In the genomic region with DNA sequence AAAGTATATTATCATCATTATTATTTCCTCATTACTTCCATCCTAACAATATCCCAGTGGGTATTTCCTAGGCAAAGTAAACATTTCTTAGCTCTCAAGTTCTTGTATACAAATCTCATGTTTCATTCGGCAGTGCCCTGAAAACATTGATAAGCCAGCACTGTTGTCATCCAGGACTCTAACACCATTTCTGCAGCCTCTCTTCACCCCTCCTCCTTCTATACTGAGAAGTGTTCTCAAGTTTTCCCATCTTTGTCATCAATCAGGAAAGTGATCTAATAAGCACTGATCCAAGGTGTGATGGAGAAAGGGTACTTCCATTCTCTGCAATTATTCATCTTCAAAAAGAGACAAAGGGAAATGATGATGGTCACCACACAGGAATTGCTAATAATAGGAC, we compare ENCODE assay signal across 11 cellular contexts.
DNase-seq lines count a peak whose midpoint lies in the region; ATAC-seq and TF ChIP-seq lines count a peak whose summit lies in the region.
"Had no signal": no experiment of that assay in that cellular context is flagged by ENCODE, and none has a peak within 500 bp of the region (broad histone marks: within the 10 kb centered on the region; RNA-seq: fewer than 3 reads in every experiment).

No MANE protein-coding gene starts in this region.

- H3K36me3 ChIP-seq in heart right ventricle (no peaks in the 10 kb centered on the region), rectal smooth muscle tissue (ENCODE audit: control insufficient read depth, insufficient read depth, low read length) (no peaks in the 10 kb centered on the region), aorta (ENCODE audit: control insufficient read depth in 1 of 2, insufficient read depth in 2 of 2, low read length in 1 of 2) (no peaks in the 10 kb centered on the region)

- 10 to 18% methylated on average over 1 of the region's 1 CpG for WGBS in heart right ventricle, 2 donors
- WGBS in aorta, 2 donors: 4% methylated on average over 1 of the region's 1 CpG

- no peak overlapping the region for H3K4me3 Mint-ChIP-seq in glutamatergic neuron (ENCODE audit: unreplicated experiment)
- H3K4me3 Mint-ChIP-seq: activated CD4-positive, alpha-beta T cell treated with anti-CD3 and anti-CD28 coated beads for 36 hours had no signal

- H3K4me1 ChIP-seq in heart right ventricle (peaks cover 11 to 72% (median 49%) of the 10 kb centered on the region in 9 donors), rectal smooth muscle tissue (ENCODE audit: control insufficient read depth, insufficient read depth, low read length) (peaks cover 28% of the 10 kb centered on the region), aorta (ENCODE audit: control insufficient read depth in 1 of 2, insufficient read depth in 2 of 2, low read length in 2 of 2) (peaks cover 3 to 12% of the 10 kb centered on the region in 2 donors)

- ATAC-seq in heart right ventricle (peak in 2 of 8 donors; percentile 25 to 28), Right ventricle myocardium inferior (no peak), aorta (ENCODE audit: low FRiP score) (no peak), GM18909 (IDR thresholded peaks at IDR 0.05; ENCODE audit: poor library complexity, unreplicated experiment) (no peak)
- ATAC-seq in activated CD4-positive, CD25-positive, alpha-beta regulatory T cell treated with anti-CD3 and anti-CD28 coated beads, Interleukin-2, amount 50 U/mL, for 24 hours: no peak
- ATAC-seq: activated CD4-positive, alpha-beta T cell treated with anti-CD3 and anti-CD28 coated beads for 36 hours had no signal

- H3K27me3 Mint-ChIP-seq in glutamatergic neuron (ENCODE audit: unreplicated experiment): no peaks in the 10 kb centered on the region

- H3K36me3 Mint-ChIP-seq in glutamatergic neuron (ENCODE audit: unreplicated experiment): no peaks in the 10 kb centered on the region

- H3K9me3 ChIP-seq in heart right ventricle (no peaks in the 10 kb centered on the region), aorta (ENCODE audit: control insufficient read depth, low read length) (no peaks in the 10 kb centered on the region)

- H3K4me3 ChIP-seq in heart right ventricle: peak overlapping the region in 2 of 10 donors; percentile 5 to 29
- H3K4me3 ChIP-seq in rectal smooth muscle tissue (ENCODE audit: low read length): no peak overlapping the region
- no peak overlapping the region for H3K4me3 ChIP-seq in aorta (ENCODE audit: low read length in 2 of 2)

- no peak for TF ChIP-seq CTCF in heart right ventricle (IDR thresholded peaks at IDR 0.05)
- TF ChIP-seq CTCF in glutamatergic neuron (IDR thresholded peaks at IDR 0.05; ENCODE audit: partially characterized antibody, unreplicated experiment): no peak

- peaks cover 25% of the 10 kb centered on the region for H3K4me1 Mint-ChIP-seq in glutamatergic neuron (ENCODE audit: low read depth, unreplicated experiment)

- H3K27me3 ChIP-seq in heart right ventricle: no peaks in the 10 kb centered on the region
- no peaks in the 10 kb centered on the region for H3K27me3 ChIP-seq in rectal smooth muscle tissue (ENCODE audit: control insufficient read depth, insufficient read depth, low read length)
- no peaks in the 10 kb centered on the region for H3K27me3 ChIP-seq in aorta (ENCODE audit: control insufficient read depth in 1 of 2, insufficient read depth in 2 of 2, low read length in 1 of 2)

- H3K27ac Mint-ChIP-seq in glutamatergic neuron (ENCODE audit: unreplicated experiment): peak overlapping the region; percentile 91
- H3K27ac Mint-ChIP-seq: activated CD4-positive, alpha-beta T cell treated with anti-CD3 and anti-CD28 coated beads for 36 hours had no signal

- H3K9me3 Mint-ChIP-seq in glutamatergic neuron (ENCODE audit: unreplicated experiment): no peaks in the 10 kb centered on the region

- intact Hi-C loops in heart right ventricle (cut with DNase I) (loop anchor here in 1 of 10 donors (10.0 kb wide), 2 partner anchors 76 to 84 kb away; no protein-coding TSS in a partner anchor), Right ventricle myocardium inferior (cut with DNase I) (loop anchor here (1.0 kb wide), 1 partner anchor 28 kb away; no protein-coding TSS in a partner anchor), aorta (cut with DNase I) (no loop called here)

- no peak for DNase-seq in heart right ventricle
- no peak for DNase-seq in Right ventricle myocardium inferior (ENCODE audit: missing footprints)
- no peak for DNase-seq in glutamatergic neuron
- no peak for DNase-seq in aorta
- no peak for DNase-seq in activated CD4-positive, alpha-beta T cell treated with anti-CD3 and anti-CD28 coated beads, Interleukin-2, amount 50 U/mL, for 48 hours
- DNase-seq: activated CD4-positive, alpha-beta T cell treated with anti-CD3 and anti-CD28 coated beads for 36 hours; central memory CD4-positive, alpha-beta T cell; NCI-H1436 had no signal

- H3K9ac ChIP-seq in rectal smooth muscle tissue (ENCODE audit: low read length): no peak overlapping the region

- H3K27ac ChIP-seq in heart right ventricle (peak overlapping the region; percentile 56 to 82 (median 73)), rectal smooth muscle tissue (ENCODE audit: low read depth, low read length) (peak overlapping the region; percentile 58), aorta (ENCODE audit: low read depth in 1 of 2, low read length in 2 of 2) (peak overlapping the region; percentile 67 to 93)
